Comparison of ENCODE assay signal across 11 cellular contexts in genomic region chr3:144128117-144128892, GRCh38.
DNase-seq lines count a peak whose midpoint lies in the region; ATAC-seq, FAIRE-seq and TF ChIP-seq lines count a peak whose summit lies in the region.
"Had no signal": no experiment of that assay in that cellular context is flagged by ENCODE, and none has a peak within 500 bp of the region (broad histone marks: within the 10 kb centered on the region; RNA-seq: fewer than 3 reads in every experiment).

No MANE protein-coding gene starts in this region.

- peak; percentile 99 for ATAC-seq in HG03064 (IDR thresholded peaks at IDR 0.05; ENCODE audit: low read depth, unreplicated experiment)

- intact Hi-C loops in A673 (cut with micrococcal nuclease; ENCODE audit: unreplicated experiment): no loop called here

- H3K27ac ChIP-seq in A673 (ENCODE audit: low read depth, low read length, poor library complexity, severe bottlenecking): no peak overlapping the region
- peak overlapping the region; percentile 37; the same call in 1 of the 2 replicates for H3K27ac ChIP-seq in VCaP
- H3K27ac ChIP-seq: C4-2B had no signal

- DNase-seq in A673 (ENCODE audit: low spot score) (peak; percentile 4), GM19239 (ENCODE audit: insufficient read length, low spot score) (peak; percentile 35), HPDE6-E6E7 (ENCODE audit: extremely low spot score) (no peak), AG20443 (ENCODE audit: low spot score) (no peak), NCI-H1092 treated with DMSO at 0.1 percent for 48 hours (lab: John Stamatoyannopoulos, UW) (no peak)
- no peak for DNase-seq in stimulated activated CD4-positive, alpha-beta T cell treated with anti-CD3 and anti-CD28 coated beads, Interleukin-4, amount 100 ng/mL, for 4 hours
- DNase-seq: left cardiac atrium, NCI-H1436 had no signal

- H3K4me1 ChIP-seq in A673 (ENCODE audit: insufficient read depth, low read length, poor library complexity, severe bottlenecking): no peaks in the 10 kb centered on the region

- H3K27me3 ChIP-seq in A673 (replicated peaks; ENCODE audit: insufficient read depth, low read depth, low read length, poor library complexity): no peaks in the 10 kb centered on the region

- FAIRE-seq in GM19239 (lab: Jason Lieb, UNC): peak; percentile 96

- TF ChIP-seq CTCF in A673 (conservative IDR thresholded peaks at IDR 0.05; ENCODE audit: low read depth, low read length): no peak
- TF ChIP-seq CTCF in VCaP (conservative IDR thresholded peaks at IDR 0.05): no peak

- H3K4me3 ChIP-seq in A673 (ENCODE audit: low read depth, low read length, poor library complexity, severe bottlenecking): no peak overlapping the region

- no peaks in the 10 kb centered on the region for H3K36me3 ChIP-seq in A673 (ENCODE audit: insufficient read depth, low read length, poor library complexity, severe bottlenecking)

- POLR2A ChIA-PET in A673 (lab: Charles Lee; ENCODE audit: low non-redundant PET): no interaction called here

- no peaks in the 10 kb centered on the region for H3K9me3 ChIP-seq in A673 (ENCODE audit: low read depth, low read length, poor library complexity, severe bottlenecking)

- BruUV-seq in A673 (replicated peaks; lab: Mats Ljungman, UMichigan): no TSS peak

- CTCF ChIA-PET in A673 (lab: Charles Lee): no interaction called here

Comparison
In these comparisons a context has a peak if more than half of its experiments do, and no peak if none do; other contexts are left out.
1. DNase-seq: peak in A673 (single experiment) and GM19239 (single experiment); none in HPDE6-E6E7 (single experiment), stimulated activated CD4-positive, alpha-beta T cell treated with anti-CD3 and anti-CD28 coated beads, Interleukin-4, amount 100 ng/mL, for 4 hours (0 of 2), AG20443 (single experiment) and NCI-H1092 treated with DMSO at 0.1 percent for 48 hours (single experiment).